Comparison of ENCODE assay signal across 21 cellular contexts in the genomic region with DNA sequence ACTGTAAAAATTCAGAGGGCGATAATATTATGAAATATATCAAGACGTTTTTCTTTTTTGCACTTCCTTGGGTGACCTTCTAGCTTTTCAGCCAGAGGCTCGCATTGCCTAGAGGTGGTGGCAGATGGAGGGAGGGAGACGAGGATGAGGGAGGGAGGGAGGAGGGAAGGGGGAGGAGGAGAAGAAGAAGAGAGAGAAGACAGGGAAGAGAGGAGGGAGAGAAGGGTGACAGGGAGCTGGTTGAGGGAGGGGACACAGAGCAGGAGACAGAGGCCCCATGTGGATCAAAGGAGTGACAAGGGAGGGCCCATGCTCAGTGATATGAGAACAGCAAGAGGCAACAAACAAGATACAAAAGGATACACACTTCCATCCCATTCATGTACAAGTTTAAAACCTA.
"Had no signal": no experiment of that assay in that cellular context is flagged by ENCODE, and none has a peak within 500 bp of the region (broad histone marks: within the 10 kb centered on the region; RNA-seq: fewer than 3 reads in every experiment).

No MANE protein-coding gene starts in this region.

- H3K36me3 ChIP-seq: SJSA1 had no signal

- FAIRE-seq: HTR-8/SVneo, RCC 7860 had no signal

- H3K4me1 ChIP-seq: SJSA1 had no signal

- H3K4me3 ChIP-seq: SJSA1, SK-N-MC had no signal

- H3K9me3 ChIP-seq: SJSA1 had no signal

- H3K27ac ChIP-seq: HL-60, SJSA1, SK-N-MC had no signal

- DNase-seq: KBM-7, MV-4-11, NCI-H1048, NCI-H1105, NCI-H1417, NCI-H1436 treated with DMSO at 0.1 percent for 48 hours, NCI-H1694, NCI-H187 treated with DMSO at 0.1 percent for 48 hours, NCI-H2029 treated with DMSO at 0.1 percent for 48 hours, NCI-H226, NCI-H446, NCI-H510A, NCI-H524 treated with DMSO at 0.1 percent for 48 hours, Right ventricle myocardium superior, RPMI8226, SIG-M5 had no signal
